ENCODE assay signal across 33 cellular contexts in genomic region chr1:107018445-107018844, GRCh38.
"Had no signal": no experiment of that assay in that cellular context is flagged by ENCODE, and none has a peak within 500 bp of the region (broad histone marks: within the 10 kb centered on the region; RNA-seq: fewer than 3 reads in every experiment).

No MANE protein-coding gene starts in this region.

- H3K27me3 ChIP-seq: adrenal gland, body of pancreas, brain microvascular endothelial cell, breast epithelium had no signal

- H3K4me3 ChIP-seq: adrenal gland, body of pancreas, breast epithelium had no signal

- H3K4me1 ChIP-seq: adrenal gland, body of pancreas, breast epithelium had no signal

- H3K27ac ChIP-seq: adrenal gland, body of pancreas, brain microvascular endothelial cell, breast epithelium, VCaP had no signal

- H3K9me3 ChIP-seq: adrenal gland, body of pancreas, breast epithelium had no signal

- DNase-seq: activated B cell treated with CpG ODN at 0.5 μM for 24 hours; activated CD4-positive, alpha-beta memory T cell treated with anti-CD3 and anti-CD28 coated beads for 36 hours; activated CD4-positive, alpha-beta T cell treated with anti-CD3 and anti-CD28 coated beads for 4 hours; activated CD4-positive, alpha-beta T cell treated with anti-CD3 and anti-CD28 coated beads, Interleukin-2, amount 10 ng/mL, durations not matched to agents 24 days and 14 days; activated CD4-positive, alpha-beta T cell treated with anti-CD3 and anti-CD28 coated beads, Interleukin-2, amount 50 U/mL, for 1 hour; activated CD4-positive, alpha-beta T cell treated with anti-CD3 and anti-CD28 coated beads, Interleukin-2, amount 50 U/mL, for 4 hours; activated CD4-positive, CD25-positive, alpha-beta regulatory T cell treated with anti-CD3 and anti-CD28 coated beads, Interleukin-2, amount 50 U/mL, for 72 hours; activated CD8-positive, alpha-beta memory T cell treated with anti-CD3 and anti-CD28 coated beads, Interleukin-2, amount 50 U/mL, for 4 hours; activated CD8-positive, alpha-beta T cell treated with anti-CD3 and anti-CD28 coated beads for 36 hours; activated effector memory CD4-positive, alpha-beta T cell treated with anti-CD3 and anti-CD28 coated beads, Interleukin-2, amount 50 U/mL, for 16 hours; activated gamma-delta T cell treated with Interleukin-2 at 50 U/mL for 16 hours; activated naive CD4-positive, alpha-beta T cell; activated naive CD4-positive, alpha-beta T cell treated with anti-CD3 and anti-CD28 coated beads for 36 hours; activated naive CD4-positive, alpha-beta T cell treated with anti-CD3 and anti-CD28 coated beads, Interleukin-2, amount 50 U/mL, for 16 hours; activated naive CD8-positive, alpha-beta T cell treated with anti-CD3 and anti-CD28 coated beads for 36 hours; activated T-cell treated with anti-CD3 and anti-CD28 coated beads for 4 hours; activated T-cell treated with anti-CD3 and anti-CD28 coated beads, Interleukin-2, amount 50 U/mL, for 1 hour; activated T-cell treated with anti-CD3 and anti-CD28 coated beads, Interleukin-2, amount 50 U/mL, for 4 hours; activated T-cell treated with anti-CD3 and anti-CD28 coated beads, Interleukin-2, amount 50 U/mL, for 72 hours; adrenal gland; amniotic stem cell; aorta; body of pancreas; brain microvascular endothelial cell; central memory CD4-positive, alpha-beta T cell; T-helper 2 cell; T-helper 9 cell had no signal

- H3K36me3 ChIP-seq: adrenal gland, brain microvascular endothelial cell, breast epithelium had no signal

- ATAC-seq: activated CD8-positive, alpha-beta T cell treated with anti-CD3 and anti-CD28 coated beads for 36 hours; activated naive CD4-positive, alpha-beta T cell treated with anti-CD3 and anti-CD28 coated beads, Interleukin-2, amount 50 U/mL, for 72 hours; activated T-cell treated with anti-CD3 and anti-CD28 coated beads, Interleukin-2, amount 50 U/mL, for 4 hours; activated T-cell treated with anti-CD3 and anti-CD28 coated beads, Interleukin-2, amount 50 U/mL, for 72 hours; activated T-helper 17 cell treated with anti-CD3 and anti-CD28 coated beads, Interleukin-2, amount 50 U/mL, for 72 hours; body of pancreas had no signal

- FAIRE-seq: colon, TTC549 had no signal
